2 cellular contexts compared by ENCODE assay signal in the genomic region with DNA sequence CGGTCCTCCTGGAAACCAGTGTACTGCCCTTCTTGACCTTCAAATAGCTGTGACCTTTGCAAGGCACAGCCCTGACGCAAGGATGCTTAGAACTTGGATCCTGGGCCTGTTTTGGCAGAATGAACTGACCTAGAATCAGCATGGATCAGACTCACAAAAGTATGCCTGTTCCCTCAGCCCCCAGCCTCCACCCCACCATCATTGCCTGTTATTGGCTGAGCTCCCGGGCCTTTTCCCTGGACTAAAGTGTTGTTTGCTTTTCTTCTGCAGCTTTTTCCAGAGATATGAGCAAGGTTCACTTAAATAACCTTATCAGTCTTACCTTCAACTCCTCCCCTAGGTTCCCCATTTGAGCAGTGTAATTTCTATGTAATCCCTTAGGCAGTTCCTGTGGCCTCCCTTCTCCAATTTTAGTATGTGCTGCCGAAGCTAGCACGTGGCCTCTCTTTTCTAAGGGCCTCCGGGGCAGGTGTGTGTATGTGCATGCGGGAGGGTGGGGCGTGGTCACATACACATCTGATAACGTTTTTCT.
TF ChIP-seq lines count a peak whose summit lies in the region.

No MANE protein-coding gene starts in this region.

TF ChIP-seq in GM23338, 12 proteins besides CTCF, POLR2A, EP300 and RAD21 (continued from another document):
- TF ChIP-seq, protein P1, sequence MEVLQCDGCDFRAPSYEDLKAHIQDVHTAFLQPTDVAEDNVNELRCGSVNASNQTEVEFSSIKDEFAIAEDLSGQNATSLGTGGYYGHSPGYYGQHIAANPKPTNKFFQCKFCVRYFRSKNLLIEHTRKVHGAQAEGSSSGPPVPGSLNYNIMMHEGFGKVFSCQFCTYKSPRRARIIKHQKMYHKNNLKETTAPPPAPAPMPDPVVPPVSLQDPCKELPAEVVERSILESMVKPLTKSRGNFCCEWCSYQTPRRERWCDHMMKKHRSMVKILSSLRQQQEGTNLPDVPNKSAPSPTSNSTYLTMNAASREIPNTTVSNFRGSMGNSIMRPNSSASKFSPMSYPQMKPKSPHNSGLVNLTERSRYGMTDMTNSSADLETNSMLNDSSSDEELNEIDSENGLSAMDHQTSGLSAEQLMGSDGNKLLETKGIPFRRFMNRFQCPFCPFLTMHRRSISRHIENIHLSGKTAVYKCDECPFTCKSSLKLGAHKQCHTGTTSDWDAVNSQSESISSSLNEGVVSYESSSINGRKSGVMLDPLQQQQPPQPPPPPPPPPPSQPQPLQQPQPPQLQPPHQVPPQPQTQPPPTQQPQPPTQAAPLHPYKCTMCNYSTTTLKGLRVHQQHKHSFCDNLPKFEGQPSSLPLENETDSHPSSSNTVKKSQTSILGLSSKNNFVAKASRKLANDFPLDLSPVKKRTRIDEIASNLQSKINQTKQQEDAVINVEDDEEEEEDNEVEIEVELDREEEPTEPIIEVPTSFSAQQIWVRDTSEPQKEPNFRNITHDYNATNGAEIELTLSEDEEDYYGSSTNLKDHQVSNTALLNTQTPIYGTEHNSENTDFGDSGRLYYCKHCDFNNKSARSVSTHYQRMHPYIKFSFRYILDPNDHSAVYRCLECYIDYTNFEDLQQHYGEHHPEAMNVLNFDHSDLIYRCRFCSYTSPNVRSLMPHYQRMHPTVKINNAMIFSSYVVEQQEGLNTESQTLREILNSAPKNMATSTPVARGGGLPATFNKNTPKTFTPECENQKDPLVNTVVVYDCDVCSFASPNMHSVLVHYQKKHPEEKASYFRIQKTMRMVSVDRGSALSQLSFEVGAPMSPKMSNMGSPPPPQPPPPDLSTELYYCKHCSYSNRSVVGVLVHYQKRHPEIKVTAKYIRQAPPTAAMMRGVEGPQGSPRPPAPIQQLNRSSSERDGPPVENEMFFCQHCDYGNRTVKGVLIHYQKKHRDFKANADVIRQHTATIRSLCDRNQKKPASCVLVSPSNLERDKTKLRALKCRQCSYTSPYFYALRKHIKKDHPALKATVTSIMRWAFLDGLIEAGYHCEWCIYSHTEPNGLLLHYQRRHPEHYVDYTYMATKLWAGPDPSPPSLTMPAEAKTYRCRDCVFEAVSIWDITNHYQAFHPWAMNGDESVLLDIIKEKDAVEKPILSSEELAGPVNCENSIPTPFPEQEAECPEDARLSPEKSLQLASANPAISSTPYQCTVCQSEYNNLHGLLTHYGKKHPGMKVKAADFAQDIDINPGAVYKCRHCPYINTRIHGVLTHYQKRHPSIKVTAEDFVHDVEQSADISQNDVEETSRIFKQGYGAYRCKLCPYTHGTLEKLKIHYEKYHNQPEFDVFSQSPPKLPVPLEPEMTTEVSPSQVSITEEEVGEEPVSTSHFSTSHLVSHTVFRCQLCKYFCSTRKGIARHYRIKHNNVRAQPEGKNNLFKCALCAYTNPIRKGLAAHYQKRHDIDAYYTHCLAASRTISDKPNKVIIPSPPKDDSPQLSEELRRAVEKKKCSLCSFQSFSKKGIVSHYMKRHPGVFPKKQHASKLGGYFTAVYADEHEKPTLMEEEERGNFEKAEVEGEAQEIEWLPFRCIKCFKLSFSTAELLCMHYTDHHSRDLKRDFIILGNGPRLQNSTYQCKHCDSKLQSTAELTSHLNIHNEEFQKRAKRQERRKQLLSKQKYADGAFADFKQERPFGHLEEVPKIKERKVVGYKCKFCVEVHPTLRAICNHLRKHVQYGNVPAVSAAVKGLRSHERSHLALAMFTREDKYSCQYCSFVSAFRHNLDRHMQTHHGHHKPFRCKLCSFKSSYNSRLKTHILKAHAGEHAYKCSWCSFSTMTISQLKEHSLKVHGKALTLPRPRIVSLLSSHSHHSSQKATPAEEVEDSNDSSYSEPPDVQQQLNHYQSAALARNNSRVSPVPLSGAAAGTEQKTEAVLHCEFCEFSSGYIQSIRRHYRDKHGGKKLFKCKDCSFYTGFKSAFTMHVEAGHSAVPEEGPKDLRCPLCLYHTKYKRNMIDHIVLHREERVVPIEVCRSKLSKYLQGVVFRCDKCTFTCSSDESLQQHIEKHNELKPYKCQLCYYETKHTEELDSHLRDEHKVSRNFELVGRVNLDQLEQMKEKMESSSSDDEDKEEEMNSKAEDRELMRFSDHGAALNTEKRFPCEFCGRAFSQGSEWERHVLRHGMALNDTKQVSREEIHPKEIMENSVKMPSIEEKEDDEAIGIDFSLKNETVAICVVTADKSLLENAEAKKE (CRISPR knock-in tag; IDR thresholded peaks at IDR 0.05), result no peak
- TF ChIP-seq ZNF114 (CRISPR knock-in tag; IDR thresholded peaks at IDR 0.05), result no peak
- TF ChIP-seq STAT1 (IDR thresholded peaks at IDR 0.05; ENCODE audit: unreplicated experiment), result no peak

TF ChIP-seq in K562, 482 proteins besides CTCF, POLR2A, EP300 and RAD21:
- TF ChIP-seq, protein P2, sequence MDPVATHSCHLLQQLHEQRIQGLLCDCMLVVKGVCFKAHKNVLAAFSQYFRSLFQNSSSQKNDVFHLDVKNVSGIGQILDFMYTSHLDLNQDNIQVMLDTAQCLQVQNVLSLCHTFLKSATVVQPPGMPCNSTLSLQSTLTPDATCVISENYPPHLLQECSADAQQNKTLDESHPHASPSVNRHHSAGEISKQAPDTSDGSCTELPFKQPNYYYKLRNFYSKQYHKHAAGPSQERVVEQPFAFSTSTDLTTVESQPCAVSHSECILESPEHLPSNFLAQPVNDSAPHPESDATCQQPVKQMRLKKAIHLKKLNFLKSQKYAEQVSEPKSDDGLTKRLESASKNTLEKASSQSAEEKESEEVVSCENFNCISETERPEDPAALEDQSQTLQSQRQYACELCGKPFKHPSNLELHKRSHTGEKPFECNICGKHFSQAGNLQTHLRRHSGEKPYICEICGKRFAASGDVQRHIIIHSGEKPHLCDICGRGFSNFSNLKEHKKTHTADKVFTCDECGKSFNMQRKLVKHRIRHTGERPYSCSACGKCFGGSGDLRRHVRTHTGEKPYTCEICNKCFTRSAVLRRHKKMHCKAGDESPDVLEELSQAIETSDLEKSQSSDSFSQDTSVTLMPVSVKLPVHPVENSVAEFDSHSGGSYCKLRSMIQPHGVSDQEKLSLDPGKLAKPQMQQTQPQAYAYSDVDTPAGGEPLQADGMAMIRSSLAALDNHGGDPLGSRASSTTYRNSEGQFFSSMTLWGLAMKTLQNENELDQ (CRISPR knock-in tag; IDR thresholded peaks at IDR 0.05; ENCODE audit: borderline replicate concordance), result no peak
- no peak for TF ChIP-seq ATF6 (CRISPR knock-in tag; IDR thresholded peaks at IDR 0.05)
- no peak for TF ChIP-seq MAZ (CRISPR knock-in tag; conservative IDR thresholded peaks at IDR 0.05 in 1 of 2, IDR thresholded peaks at IDR 0.05 in 1 of 2)
- no peak for TF ChIP-seq NELFE (IDR thresholded peaks at IDR 0.05; ENCODE audit: insufficient read depth, insufficient read length)
- TF ChIP-seq KLF13 (tag; IDR thresholded peaks at IDR 0.05; ENCODE audit: borderline replicate concordance, low read depth), result no peak
- no peak for TF ChIP-seq ZNF583 (CRISPR knock-in tag; IDR thresholded peaks at IDR 0.05)
- no peak for TF ChIP-seq CREB1 (IDR thresholded peaks at IDR 0.05)
- TF ChIP-seq CREB1 (CRISPR knock-in tag; IDR thresholded peaks at IDR 0.05), result no peak
- 0 out of 2 replicates have a peak, but pooled peaks have one; percentile 22 for TF ChIP-seq ESRRA (IDR thresholded peaks at IDR 0.05; ENCODE audit: borderline replicate concordance, low read depth)
- TF ChIP-seq L3MBTL2 (IDR thresholded peaks at IDR 0.05), result peak; percentile 56
